In the genomic region with DNA sequence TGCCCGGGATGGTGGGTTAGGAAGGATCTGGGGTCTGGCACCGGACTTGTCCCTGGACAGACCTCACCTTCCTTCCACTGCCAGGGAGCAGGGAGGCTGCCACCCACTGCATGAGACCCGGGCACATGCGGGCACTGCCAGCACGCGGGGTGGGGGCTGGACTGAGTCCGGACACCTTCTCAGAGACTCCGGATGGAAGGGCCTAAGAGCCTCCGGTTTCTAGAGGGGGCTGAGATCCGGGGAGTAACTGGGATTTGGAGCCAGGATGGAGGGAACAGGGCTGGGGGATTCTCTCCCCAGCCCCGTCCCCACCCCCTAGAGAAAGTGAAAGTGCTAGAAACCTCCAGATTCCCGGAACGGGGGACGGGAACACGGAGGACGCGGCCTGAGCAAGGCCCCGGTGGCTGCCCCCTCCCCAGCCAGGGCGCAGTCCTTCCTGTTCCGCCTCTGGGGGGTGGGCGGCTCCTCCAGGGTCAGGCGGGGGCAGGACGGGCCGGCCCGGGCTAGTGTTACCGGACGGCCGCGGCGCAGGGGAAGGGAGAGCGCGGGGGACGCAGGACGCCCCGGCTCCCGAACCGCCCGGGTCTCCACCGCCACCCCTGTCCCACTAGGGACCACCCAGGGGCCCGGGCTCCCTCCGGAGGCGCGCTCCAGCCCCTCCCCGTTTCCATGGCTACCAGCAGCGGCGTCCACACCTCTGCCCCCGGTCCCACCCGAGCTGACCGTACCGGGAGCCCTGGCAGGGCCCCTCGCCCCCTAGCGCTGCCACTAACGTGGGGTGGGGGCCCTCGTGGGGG, we compare ENCODE assay signal across 8 cellular contexts. TPM values are rescaled to one million over a fixed set of nuclear protein-coding genes. Genes with fewer than 3 reads are reported as not detected.
DNase-seq lines count a peak whose midpoint lies in the region; ATAC-seq and TF ChIP-seq lines count a peak whose summit lies in the region.

No MANE protein-coding gene starts in this region.

- H3K27ac ChIP-seq in BLaER1 = peak overlapping the region; percentile 78
- H3K27ac ChIP-seq in heart right ventricle = peak overlapping the region; percentile 91 to 99 (median 97)

- peak overlapping the region; percentile 80 for H3K4me3 ChIP-seq in BLaER1
- H3K4me3 ChIP-seq in heart right ventricle = peak overlapping the region; percentile 74 to 99 (median 97)

- DNase-seq in HuH-7.5 (ENCODE audit: low spot score) = peak; percentile 83
- peak; percentile 30 for DNase-seq in activated naive CD4-positive, alpha-beta T cell treated with anti-CD3 and anti-CD28 coated beads, Interleukin-2, amount 50 U/mL, for 16 hours
- peak; percentile 69 to 71 for DNase-seq in heart right ventricle
- peak; percentile 53 for DNase-seq in retina
- DNase-seq in SKM-1 (lab: John Stamatoyannopoulos, UW; ENCODE audit: unreplicated experiment) = no peak
- DNase-seq in NCI-H187 (lab: John Stamatoyannopoulos, UW) = no peak

- peak overlapping the region; percentile 81 for H3K9ac ChIP-seq in BLaER1

- intact Hi-C loops in heart right ventricle (cut with DNase I) = loop anchor here in 1 of 10 donors (2.0 kb wide), 1 partner anchor 30 kb away; no protein-coding TSS in a partner anchor

- peaks cover 16% of the 10 kb centered on the region; the same call in 1 of the 2 replicates for H3K36me3 ChIP-seq in BLaER1
- peaks cover 0 to 16% (median 0%) of the 10 kb centered on the region in 9 donors for H3K36me3 ChIP-seq in heart right ventricle

- 1 to 3% methylated on average over 33 to 54 of the region's 54 CpGs for WGBS in heart right ventricle, 2 donors

- peak overlapping the region; percentile 94 for H3K4me2 ChIP-seq in BLaER1

- H4K20me1 ChIP-seq in BLaER1 = peaks cover 95% of the 10 kb centered on the region

- H3K9me3 ChIP-seq in BLaER1 (no peaks in the 10 kb centered on the region), heart right ventricle (no peaks in the 10 kb centered on the region)

- H3K27me3 ChIP-seq in BLaER1 (peaks cover 95% of the 10 kb centered on the region), heart right ventricle (peaks cover 0 to 3% (median 0%) of the 10 kb centered on the region in 7 donors)

- peaks cover 95% of the 10 kb centered on the region for H3K4me1 ChIP-seq in BLaER1
- H3K4me1 ChIP-seq in heart right ventricle = peaks cover 7 to 51% (median 47%) of the 10 kb centered on the region in 9 donors

- no peak for TF ChIP-seq CTCF in heart right ventricle (IDR thresholded peaks at IDR 0.05)

- peak; percentile 34 for ATAC-seq in GM19397 (IDR thresholded peaks at IDR 0.05; ENCODE audit: unreplicated experiment)
- ATAC-seq in heart right ventricle = peak; percentile 55 to 81 (median 66)

RNA-seq across cellular contexts. Expression of gene SLC12A7, which starts 0.7 kb away (rescaled TPM):
- 100 to 1,000 TPM; 122 to 208 (median 146) TPM for total RNA-seq in heart right ventricle
- polyA plus RNA-seq in heart right ventricle = 100 to 1,000 TPM in 1 of 2 donors, 10 to 100 TPM in 1; 36.3 to 145 TPM

Comparison
In these comparisons a context has a peak if more than half of its experiments do, and no peak if none do; other contexts are left out.
1. DNase-seq: peak in HuH-7.5 (single experiment), activated naive CD4-positive, alpha-beta T cell treated with anti-CD3 and anti-CD28 coated beads, Interleukin-2, amount 50 U/mL, for 16 hours (single experiment), heart right ventricle (2 of 2) and retina (single experiment); none in SKM-1 (single experiment) and NCI-H187 (0 of 2).